Comparison of ENCODE assay signal across 16 cellular contexts in genomic region chr12:106131671-106132070, GRCh38. TPM values are rescaled to one million over a fixed set of nuclear protein-coding genes. Genes with fewer than 3 reads are reported as not detected.
DNase-seq lines count a peak whose midpoint lies in the region; ATAC-seq and TF ChIP-seq lines count a peak whose summit lies in the region.
"Had no signal": no experiment of that assay in that cellular context is flagged by ENCODE, and none has a peak within 500 bp of the region (broad histone marks: within the 10 kb centered on the region; RNA-seq: fewer than 3 reads in every experiment).

No MANE protein-coding gene starts in this region.

- H2BK120ac ChIP-seq in mesenchymal stem cell (ENCODE audit: low read depth, low read length) = no peak overlapping the region

- ATAC-seq in left cardiac atrium (no peak), GM18520 (IDR thresholded peaks at IDR 0.05; ENCODE audit: unreplicated experiment) (no peak)
- ATAC-seq: body of pancreas; naive thymus-derived CD8-positive, alpha-beta T cell; upper lobe of right lung had no signal

- H3K23ac ChIP-seq in mesenchymal stem cell (ENCODE audit: low read length in 2 of 2) = no peak overlapping the region

- no peak for TF ChIP-seq CTCF in right atrium auricular region (IDR thresholded peaks at IDR 0.05)
- TF ChIP-seq CTCF in coronary artery (IDR thresholded peaks at IDR 0.05) = no peak

- H3K14ac ChIP-seq in mesenchymal stem cell (ENCODE audit: low read length in 2 of 2) = no peak overlapping the region

- H3K27ac ChIP-seq in right atrium auricular region (peak overlapping the region; percentile 28 to 62), coronary artery (peak overlapping the region; percentile 57 to 97), mesenchymal stem cell (ENCODE audit: low read length, poor library complexity, severe bottlenecking) (peak overlapping the region; percentile 43)
- H3K27ac ChIP-seq: upper lobe of right lung, VCaP had no signal

- H3K9me3 ChIP-seq in right atrium auricular region (no peaks in the 10 kb centered on the region), mesenchymal stem cell (ENCODE audit: control insufficient read depth, low read length) (no peaks in the 10 kb centered on the region)
- H3K9me3 ChIP-seq: body of pancreas, upper lobe of right lung had no signal

- intact Hi-C loops in left cardiac atrium (cut with DNase I) = loop anchor here (10.0 kb wide), 4 partner anchors 57 to 707 kb away; no protein-coding TSS in a partner anchor

- H3K4me3 ChIP-seq in right atrium auricular region (no peak overlapping the region), coronary artery (peak overlapping the region; percentile 40), mesenchymal stem cell (ENCODE audit: insufficient read depth in 1 of 2, low read depth in 1 of 2, low read length in 2 of 2) (peak overlapping the region in 1 of 2 experiments; percentile 5)
- H3K4me3 ChIP-seq: body of pancreas had no signal

- H2AFZ ChIP-seq in mesenchymal stem cell (ENCODE audit: low read depth, low read length) = no peak overlapping the region

- no peak overlapping the region for H2BK15ac ChIP-seq in mesenchymal stem cell (ENCODE audit: low read depth, poor library complexity, severe bottlenecking)

- peaks cover 14% of the 10 kb centered on the region for H3K79me1 ChIP-seq in mesenchymal stem cell (replicated peaks; ENCODE audit: low read length, poor library complexity, severe bottlenecking)

- DNase-seq in right atrium auricular region (ENCODE audit: low spot score) = no peak
- DNase-seq in left cardiac atrium = no peak
- DNase-seq in coronary artery (ENCODE audit: low spot score) = no peak
- DNase-seq in mesenchymal stem cell = peak; percentile 59
- no peak for DNase-seq in NCI-H82 (lab: John Stamatoyannopoulos, UW)
- no peak for DNase-seq in activated CD4-positive, CD25-positive, alpha-beta regulatory T cell treated with anti-CD3 and anti-CD28 coated beads, Interleukin-2, amount 50 U/mL, for 72 hours
- DNase-seq in GF-D8 (lab: John Stamatoyannopoulos, UW) = no peak
- DNase-seq: activated CD8-positive, alpha-beta memory T cell treated with anti-CD3 and anti-CD28 coated beads for 24 hours; activated effector memory CD4-positive, alpha-beta T cell treated with anti-CD3 and anti-CD28 coated beads, Interleukin-2, amount 50 U/mL, for 16 hours; body of pancreas; naive thymus-derived CD8-positive, alpha-beta T cell; NCI-H1105; stimulated activated CD4-positive, alpha-beta T cell treated with anti-CD3 and anti-CD28 coated beads, Interleukin-2, amount 100 ng/mL, for 48 hours; upper lobe of right lung had no signal

- no peak overlapping the region for H4K91ac ChIP-seq in mesenchymal stem cell (ENCODE audit: low read length)

- H3K4me2 ChIP-seq in mesenchymal stem cell (ENCODE audit: low read length, poor library complexity, severe bottlenecking) = no peak overlapping the region

- H2BK5ac ChIP-seq in mesenchymal stem cell (ENCODE audit: low read depth, low read length, poor library complexity, severe bottlenecking) = no peak overlapping the region

- H3K9ac ChIP-seq in mesenchymal stem cell (ENCODE audit: low read length) = peak overlapping the region; percentile 36

- WGBS in mesenchymal stem cell = 11% methylated on average over 5 of the region's 5 CpGs

- H3K4me1 ChIP-seq in right atrium auricular region = peaks cover 0 to 96% of the 10 kb centered on the region in 2 donors
- peaks cover 42% of the 10 kb centered on the region for H3K4me1 ChIP-seq in mesenchymal stem cell (ENCODE audit: control insufficient read depth, insufficient read depth, low read depth, low read length)

- H3K18ac ChIP-seq in mesenchymal stem cell (ENCODE audit: low read depth in 1 of 2, low read length in 2 of 2) = no peak overlapping the region

- no peak overlapping the region for H3K4ac ChIP-seq in mesenchymal stem cell (ENCODE audit: low read depth in 1 of 2, low read length in 2 of 2)

- H3K27me3 ChIP-seq in right atrium auricular region = no peaks in the 10 kb centered on the region
- no peaks in the 10 kb centered on the region for H3K27me3 ChIP-seq in mesenchymal stem cell (ENCODE audit: control insufficient read depth in 1 of 2, insufficient read depth in 1 of 2, low read length in 2 of 2)
- H3K27me3 ChIP-seq: body of pancreas, upper lobe of right lung had no signal

- no peak overlapping the region for H4K8ac ChIP-seq in mesenchymal stem cell (ENCODE audit: low read length)

- H2BK12ac ChIP-seq in mesenchymal stem cell (ENCODE audit: low read length in 2 of 2) = no peak overlapping the region

- H3K36me3 ChIP-seq in right atrium auricular region (no peaks in the 10 kb centered on the region), mesenchymal stem cell (ENCODE audit: control insufficient read depth in 1 of 2, insufficient read depth in 2 of 2, low read depth in 1 of 2, low read length in 2 of 2) (peaks cover 0 to 9% of the 10 kb centered on the region in 2 experiments)
- H3K36me3 ChIP-seq: upper lobe of right lung had no signal

- peak overlapping the region; percentile 33 for H2AK5ac ChIP-seq in mesenchymal stem cell (ENCODE audit: low read length, severe bottlenecking)

RNA-seq across cellular contexts. Expression of gene NUAK1, which starts 7.1 kb away (rescaled TPM):
- total RNA-seq in right atrium auricular region (10 to 100 TPM; 16.9 to 30.1 TPM), left cardiac atrium (10 to 100 TPM; 20.4 to 40.1 TPM)
- polyA plus RNA-seq in mesenchymal stem cell (2013, experiment 1 of 2) = 8.2 TPM
- polyA plus RNA-seq in mesenchymal stem cell (2013, experiment 2 of 2) = 7.9 TPM
- total RNA-seq: naive thymus-derived CD8-positive, alpha-beta T cell had no signal
